In genomic region chr2:216315817-216316603, GRCh38 we compare ENCODE assay signal across 1 cellular context.
TF ChIP-seq lines count a peak whose summit lies in the region.

No MANE protein-coding gene starts in this region.

TF ChIP-seq in GM23338, 12 proteins besides CTCF, POLR2A, EP300 and RAD21 (continued from another document):
- TF ChIP-seq ZNF462 (CRISPR knock-in tag; IDR thresholded peaks at IDR 0.05) = no peak
